ENCODE assay signal across 24 cellular contexts in the genomic region with DNA sequence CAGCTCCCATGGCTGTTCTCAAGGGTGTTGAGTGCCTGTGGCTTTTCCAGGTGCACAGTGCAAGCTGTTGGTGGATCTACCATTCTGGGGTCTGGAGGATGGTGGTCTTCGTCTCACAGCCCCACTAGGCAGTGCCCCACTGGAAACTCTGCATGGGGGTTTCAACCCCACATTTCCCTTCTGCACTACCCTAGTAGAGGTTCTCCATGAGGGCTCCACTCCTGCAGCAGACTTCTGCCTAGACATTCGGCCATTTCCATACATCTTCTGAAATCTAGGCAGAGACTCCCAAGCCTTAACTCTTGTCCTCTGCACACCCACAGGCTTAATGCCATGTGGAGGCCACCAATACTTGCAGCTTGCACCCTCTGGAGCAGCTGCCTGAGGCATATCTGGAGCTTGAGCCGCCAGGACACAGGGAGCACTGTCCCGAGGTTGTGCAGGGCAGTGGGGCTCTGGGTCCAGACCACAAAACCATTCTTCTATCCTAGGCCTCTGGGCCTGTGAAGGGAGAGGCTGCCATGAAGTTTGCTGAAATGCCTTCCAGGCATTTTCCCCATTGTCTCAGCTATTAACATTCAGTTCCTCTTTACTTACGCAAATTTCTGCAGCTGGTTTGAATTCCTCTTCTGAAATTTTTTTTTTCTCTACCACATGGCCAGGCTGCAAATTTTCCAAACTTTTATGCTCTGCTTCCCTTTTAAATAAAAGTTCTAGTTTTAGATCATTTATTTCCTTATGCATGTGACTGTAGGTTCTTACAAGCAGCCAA. TPM values are rescaled to one million over a fixed set of nuclear protein-coding genes. Genes with fewer than 3 reads are reported as not detected.
DNase-seq lines count a peak whose midpoint lies in the region; ATAC-seq and TF ChIP-seq lines count a peak whose summit lies in the region.
"Had no signal": no experiment of that assay in that cellular context is flagged by ENCODE, and none has a peak within 500 bp of the region (broad histone marks: within the 10 kb centered on the region; RNA-seq: fewer than 3 reads in every experiment).

No MANE protein-coding gene starts in this region.

- no peaks in the 10 kb centered on the region for H3K79me1 ChIP-seq in trophoblast cell (ENCODE audit: low read length)

- no peak overlapping the region for H3K4me2 ChIP-seq in trophoblast cell (ENCODE audit: low read length)

- DNase-seq in NOMO-1 treated with DMSO at 0.1 percent for 48 hours (lab: John Stamatoyannopoulos, UW; ENCODE audit: unreplicated experiment) (peak; percentile 27), NOMO-1 treated with dmso at 0.1 percent for 144 hours (lab: John Stamatoyannopoulos, UW; ENCODE audit: unreplicated experiment) (no peak), NAMALWA (ENCODE audit: low spot score) (peak; percentile 13), SK-N-MC (ENCODE audit: low read depth, low spot score) (peak; percentile 22), trophoblast cell (no peak), NCI-H146 treated with DMSO at 0.1 percent for 48 hours (lab: John Stamatoyannopoulos, UW; ENCODE audit: unreplicated experiment) (no peak), A673 (ENCODE audit: low spot score) (no peak)
- DNase-seq: Caco-2; CD4-positive, alpha-beta T cell; GF-D8; NCI-H1092; NCI-H146; NCI-H2081; NCI-H82; Peyer's patch; Right ventricle myocardium superior; T1000 had no signal

- no CpG with 5 or more reads among the region's 5 CpGs for WGBS in trophoblast cell (ENCODE audit: extremely low coverage, insufficient coverage, insufficient read length)

- H3K4me3 ChIP-seq in SK-N-MC (no peak overlapping the region), trophoblast cell (ENCODE audit: low read depth, low read length) (peak overlapping the region; percentile 23), A673 (ENCODE audit: low read depth, low read length, poor library complexity, severe bottlenecking) (no peak overlapping the region)
- H3K4me3 ChIP-seq: Peyer's patch had no signal

- CTCF ChIA-PET in A673 (lab: Charles Lee) = no interaction called here

- H3K4me1 ChIP-seq in trophoblast cell (ENCODE audit: control insufficient read depth in 1 of 2, insufficient read depth in 2 of 2, low read length in 2 of 2) = no peaks in the 10 kb centered on the region
- H3K4me1 ChIP-seq in A673 (ENCODE audit: insufficient read depth, low read length, poor library complexity, severe bottlenecking) = no peaks in the 10 kb centered on the region
- H3K4me1 ChIP-seq: Peyer's patch had no signal

- H2AFZ ChIP-seq in trophoblast cell (ENCODE audit: insufficient read depth, low read length, poor library complexity) = no peak overlapping the region

- H2BK5ac ChIP-seq in trophoblast cell (ENCODE audit: low read depth, low read length, poor library complexity) = no peak overlapping the region

- no peak for ATAC-seq in GM21619 (IDR thresholded peaks at IDR 0.05; ENCODE audit: unreplicated experiment)

- H3K23ac ChIP-seq in trophoblast cell (ENCODE audit: low read length) = no peak overlapping the region

- intact Hi-C loops in A673 (cut with micrococcal nuclease; ENCODE audit: unreplicated experiment) = no loop called here

- no peak overlapping the region for H2BK12ac ChIP-seq in trophoblast cell (ENCODE audit: low read length)

- H2BK120ac ChIP-seq in trophoblast cell (ENCODE audit: insufficient read depth, low read length, poor library complexity) = no peak overlapping the region

- no TSS peak for BruUV-seq in A673 (replicated peaks; lab: Mats Ljungman, UMichigan)

- no peak for TF ChIP-seq CTCF in A673 (conservative IDR thresholded peaks at IDR 0.05; ENCODE audit: low read depth, low read length)

- no peaks in the 10 kb centered on the region for H3K9me3 ChIP-seq in SK-N-MC (ENCODE audit: low read depth, low read length)
- H3K9me3 ChIP-seq in trophoblast cell (ENCODE audit: insufficient read depth, low read depth, low read length) = peaks cover 6% of the 10 kb centered on the region
- no peaks in the 10 kb centered on the region for H3K9me3 ChIP-seq in A673 (ENCODE audit: low read depth, low read length, poor library complexity, severe bottlenecking)

- H3K36me3 ChIP-seq in SK-N-MC (ENCODE audit: insufficient read depth, low read length) = no peaks in the 10 kb centered on the region
- no peaks in the 10 kb centered on the region for H3K36me3 ChIP-seq in trophoblast cell (ENCODE audit: control insufficient read depth in 1 of 2, insufficient read depth in 2 of 2, low read length in 2 of 2)
- H3K36me3 ChIP-seq in A673 (ENCODE audit: insufficient read depth, low read length, poor library complexity, severe bottlenecking) = no peaks in the 10 kb centered on the region
- H3K36me3 ChIP-seq: Peyer's patch had no signal

- H4K91ac ChIP-seq in trophoblast cell (ENCODE audit: low read depth, low read length) = no peak overlapping the region

- no peak overlapping the region for H3K14ac ChIP-seq in trophoblast cell (ENCODE audit: low read length)

- H4K12ac ChIP-seq in trophoblast cell (ENCODE audit: low read depth, low read length) = no peak overlapping the region

- POLR2A ChIA-PET in A673 (lab: Charles Lee; ENCODE audit: low non-redundant PET) = no interaction called here

- H3K9ac ChIP-seq in SK-N-MC (ENCODE audit: insufficient read length) (no peak overlapping the region), trophoblast cell (ENCODE audit: low read length) (no peak overlapping the region)

- H3K27ac ChIP-seq in SK-N-MC (peak overlapping the region; percentile 28), trophoblast cell (ENCODE audit: low read depth, low read length) (no peak overlapping the region), A673 (ENCODE audit: low read depth, low read length, poor library complexity, severe bottlenecking) (no peak overlapping the region)
- H3K27ac ChIP-seq: 22Rv1, Peyer's patch had no signal

- no peak overlapping the region for H4K8ac ChIP-seq in trophoblast cell (ENCODE audit: low read depth, low read length)

- H3K27me3 ChIP-seq in trophoblast cell (ENCODE audit: insufficient read depth, low read length) (no peaks in the 10 kb centered on the region), A673 (replicated peaks; ENCODE audit: insufficient read depth, low read depth, low read length, poor library complexity) (no peaks in the 10 kb centered on the region)
- H3K27me3 ChIP-seq: Peyer's patch had no signal

- no peaks in the 10 kb centered on the region for H3K79me2 ChIP-seq in trophoblast cell (ENCODE audit: control insufficient read depth, insufficient read depth, low read length, poor library complexity)

- no peak overlapping the region for H3K4ac ChIP-seq in trophoblast cell (ENCODE audit: low read depth, low read length)

- no peak overlapping the region for H3K18ac ChIP-seq in trophoblast cell (ENCODE audit: low read length)

- no peak overlapping the region for H2AK5ac ChIP-seq in trophoblast cell (ENCODE audit: low read length)

RNA-seq across cellular contexts. Expression of a gene that starts 8.8 kb away (rescaled TPM):
- 0.04 and 0.08 TPM in 2 replicates for polyA plus RNA-seq in trophoblast cell (2013)
- not detected in 2 replicates for total RNA-seq in A673 (2021)
- total RNA-seq: Daoy; H4; NCI-H460; Right ventricle myocardium superior; T-helper 1 cell treated with Interleukin-12 subunit alpha and Interleukin-12 subunit beta and Interleukin-4 antibody, amounts not matched to agents 30 ng/mL and 1 ng/mL, for 36 hours had no signal
- polyA plus RNA-seq: AG04450 had no signal

RNA-seq across cellular contexts. Expression of a gene that starts 38.0 kb away (rescaled TPM):
- 161 and 169 TPM in 2 replicates for polyA plus RNA-seq in trophoblast cell (2013)
- total RNA-seq in A673 (2021) = 131 and 137 TPM in 2 replicates

Comparison
In these comparisons a context has a peak if more than half of its experiments do, and no peak if none do; other contexts are left out.
1. DNase-seq: peak in NOMO-1 treated with DMSO at 0.1 percent for 48 hours (single experiment), NAMALWA (single experiment) and SK-N-MC (single experiment); none in NOMO-1 treated with dmso at 0.1 percent for 144 hours (single experiment), trophoblast cell (0 of 2), NCI-H146 treated with DMSO at 0.1 percent for 48 hours (single experiment) and A673 (single experiment).